19 cellular contexts compared by ENCODE assay signal in the genomic region with DNA sequence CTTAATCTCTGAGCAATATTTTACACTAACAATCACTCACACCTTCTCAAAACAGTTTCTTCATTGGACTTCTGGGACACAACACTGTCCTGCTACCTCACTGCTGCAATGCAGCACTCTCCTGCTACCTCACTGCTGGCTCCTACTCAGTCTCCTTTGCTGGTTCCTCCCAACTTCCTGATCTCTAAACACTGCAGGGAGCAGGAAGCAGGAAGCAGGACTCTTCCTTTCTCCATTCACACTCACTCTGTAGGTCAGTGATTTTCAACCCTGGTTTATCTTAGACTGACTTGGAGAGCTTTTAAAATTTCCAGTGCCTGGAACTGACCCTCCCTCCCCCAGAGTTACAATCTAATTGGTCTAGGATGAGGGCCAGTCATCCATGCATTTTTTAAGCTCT.
DNase-seq lines count a peak whose midpoint lies in the region; ATAC-seq, FAIRE-seq and TF ChIP-seq lines count a peak whose summit lies in the region.
"Had no signal": no experiment of that assay in that cellular context is flagged by ENCODE, and none has a peak within 500 bp of the region (broad histone marks: within the 10 kb centered on the region; RNA-seq: fewer than 3 reads in every experiment).

No MANE protein-coding gene starts in this region.

- DNase-seq in A549 (ENCODE audit: low read depth in 1 of 2, low spot score in 1 of 2) (no peak), endothelial cell (ENCODE audit: low spot score) (peak; percentile 8), lung microvascular endothelial cell (ENCODE audit: low read depth in 2 of 2) (peak; percentile 26 to 42), germinal center (ENCODE audit: low spot score) (no peak)
- DNase-seq: CD4-positive, CD25-positive, alpha-beta regulatory T cell; DMS79 treated with DMSO at 0.1 percent for 48 hours; NCI-H1105; NCI-H2029 treated with DMSO at 0.1 percent for 48 hours; NCI-H2171 treated with DMSO at 0.1 percent for 48 hours; NCI-H446; NCI-H526; OCI-M1; Right ventricle myocardium superior had no signal

- no peak overlapping the region for H3K9ac ChIP-seq in Loucy (ENCODE audit: low read depth, low read length, poor library complexity, severe bottlenecking)
- H3K9ac ChIP-seq: KMS-11 had no signal

- no peak for FAIRE-seq in A549 (lab: Jason Lieb, UNC)
- FAIRE-seq: GM12878 had no signal

- H3F3A ChIP-seq in Loucy (ENCODE audit: low read depth), result no peaks in the 10 kb centered on the region

- no peak overlapping the region for H3K4me3 Mint-ChIP-seq in endothelial cell (ENCODE audit: unreplicated experiment)
- H3K4me3 Mint-ChIP-seq: CD4-positive, CD25-positive, alpha-beta regulatory T cell had no signal

- H4K20me1 ChIP-seq in Loucy (ENCODE audit: insufficient read depth, low read length, poor library complexity, severe bottlenecking), result no peaks in the 10 kb centered on the region

- H3K27me3 Mint-ChIP-seq in endothelial cell (ENCODE audit: unreplicated experiment), result no peaks in the 10 kb centered on the region

- H3K4me3 ChIP-seq in A549 (no peak overlapping the region), Loucy (ENCODE audit: low read length, poor library complexity, severe bottlenecking) (no peak overlapping the region)
- H3K4me3 ChIP-seq: GM12878, HAP-1 had no signal

- TF ChIP-seq RAD21 in A549 (conservative IDR thresholded peaks at IDR 0.05 in 1 of 2, IDR thresholded peaks at IDR 0.05 in 1 of 2), result no peak

- no peaks in the 10 kb centered on the region for H3K9me2 ChIP-seq in Loucy (replicated peaks; ENCODE audit: low read depth, low read length)

- H3K36me3 Mint-ChIP-seq in endothelial cell (ENCODE audit: low read depth, unreplicated experiment), result peaks cover 4% of the 10 kb centered on the region
- H3K36me3 Mint-ChIP-seq: CD4-positive, CD25-positive, alpha-beta regulatory T cell had no signal

- H3K4me2 ChIP-seq in A549 (no peak overlapping the region), Loucy (ENCODE audit: low read depth, low read length, poor library complexity, severe bottlenecking) (no peak overlapping the region)
- H3K4me2 ChIP-seq: KMS-11 had no signal

- H3K4me1 Mint-ChIP-seq in endothelial cell (ENCODE audit: unreplicated experiment), result peaks cover 9% of the 10 kb centered on the region
- H3K4me1 Mint-ChIP-seq: CD4-positive, CD25-positive, alpha-beta regulatory T cell had no signal

- POLR2A ChIA-PET in A549 (lab: Yijun Ruan, JAX), result no interaction called here

- H3K9me3 Mint-ChIP-seq in endothelial cell (ENCODE audit: unreplicated experiment), result peaks cover 5% of the 10 kb centered on the region

- TF ChIP-seq CTCF in A549 (IDR thresholded peaks at IDR 0.05), result no peak
- TF ChIP-seq CTCF in Loucy (conservative IDR thresholded peaks at IDR 0.05; ENCODE audit: low read length), result no peak
- no peak for TF ChIP-seq CTCF in endothelial cell (IDR thresholded peaks at IDR 0.05; ENCODE audit: unreplicated experiment)

- ATAC-seq in A549 (no peak), GM21515 (IDR thresholded peaks at IDR 0.05; ENCODE audit: unreplicated experiment) (no peak), HG03108 (IDR thresholded peaks at IDR 0.05; ENCODE audit: unreplicated experiment) (no peak)
- ATAC-seq: GM12878 had no signal

- no peaks in the 10 kb centered on the region for H3K36me3 ChIP-seq in Loucy (ENCODE audit: insufficient read depth, low read length)
- H3K36me3 ChIP-seq: HAP-1 had no signal

- H3K27me3 ChIP-seq in Loucy (ENCODE audit: insufficient read depth, low read length, poor library complexity, severe bottlenecking), result no peaks in the 10 kb centered on the region

- H3K27ac Mint-ChIP-seq in endothelial cell (ENCODE audit: unreplicated experiment), result no peak overlapping the region
- H3K27ac Mint-ChIP-seq: CD4-positive, CD25-positive, alpha-beta regulatory T cell had no signal

- CTCF ChIA-PET in A549 (lab: Yijun Ruan, JAX), result interaction anchor here (1.0 to 1.6 kb wide), 3 partner anchors 13 to 127 kb away, joined by 3 to 5 read pairs (median 4); no protein-coding TSS in a partner anchor

- no peak for TF ChIP-seq EP300 in A549 (IDR thresholded peaks at IDR 0.05)

- H2AFZ ChIP-seq in Loucy (ENCODE audit: low read length), result peak overlapping the region; percentile 23; the same call in 1 of the 2 replicates

- peaks cover 44% of the 10 kb centered on the region for H3K4me1 ChIP-seq in A549
- H3K4me1 ChIP-seq in Loucy (ENCODE audit: insufficient read depth, low read length, poor library complexity, severe bottlenecking), result no peaks in the 10 kb centered on the region

- peak overlapping the region; percentile 80 to 86; a peak in 5 of 6 replicates for H3K27ac ChIP-seq in A549
- H3K27ac ChIP-seq: KMS-11 had no signal

- H3K79me2 ChIP-seq in Loucy (ENCODE audit: insufficient read depth, low read length), result no peaks in the 10 kb centered on the region

- TF ChIP-seq POLR2A in A549 (IDR thresholded peaks at IDR 0.05; ENCODE audit: low read length), result no peak

- H3K9me3 ChIP-seq in A549 (peaks cover 37% of the 10 kb centered on the region), Loucy (ENCODE audit: insufficient read depth, low read depth, low read length) (no peaks in the 10 kb centered on the region)

TF ChIP-seq in A549, 52 proteins besides CTCF, POLR2A, EP300 and RAD21:
- no peak for TF ChIP-seq FOSL2 (IDR thresholded peaks at IDR 0.05)
- no peak for TF ChIP-seq FOSL2 (CRISPR knock-in tag; IDR thresholded peaks at IDR 0.05)
- TF ChIP-seq RFX5 (IDR thresholded peaks at IDR 0.05), result no peak

Comparison
In these comparisons a context has a peak if more than half of its experiments do, and no peak if none do; other contexts are left out.
1. DNase-seq: peak in endothelial cell (single experiment) and lung microvascular endothelial cell (2 of 2); none in A549 (0 of 2) and germinal center (single experiment).